ENCODE assay signal across 1 cellular context in genomic region chr10:16436758-16437539, GRCh38.
TF ChIP-seq lines count a peak whose summit lies in the region.

Gene PTER, plus strand, starts transcription at chr10:16437010. Its CDS starts 47,375 bp downstream, at chr10:16484385.

TF ChIP-seq in K562, 482 proteins besides CTCF, POLR2A, EP300 and RAD21 (continued from another document and continues in another):
- no peak for TF ChIP-seq AFF1 (IDR thresholded peaks at IDR 0.05; ENCODE audit: low read depth in 1 of 2, partially characterized antibody in 2 of 2)
- no peak; the same call in 1 of the 2 replicates for TF ChIP-seq DPF2 (IDR thresholded peaks at IDR 0.05)
- TF ChIP-seq ZNF584 (CRISPR knock-in tag; IDR thresholded peaks at IDR 0.05; ENCODE audit: low read depth): no peak
- no peak for TF ChIP-seq XRCC5 (IDR thresholded peaks at IDR 0.05; ENCODE audit: low read depth, low read length)
- TF ChIP-seq ETV5 (CRISPR knock-in tag; IDR thresholded peaks at IDR 0.05; ENCODE audit: low read depth): peak; percentile 81
- TF ChIP-seq HEY1 (CRISPR knock-in tag; IDR thresholded peaks at IDR 0.05; ENCODE audit: borderline replicate concordance): no peak
- TF ChIP-seq HDAC1 (IDR thresholded peaks at IDR 0.05): peak in 1 of 2 experiments; percentile 27; a peak in 2 of 4 replicates
- no peak for TF ChIP-seq U2AF1 (optimal IDR thresholded peaks at IDR 0.05; ENCODE audit: low read depth, low read length)
- TF ChIP-seq VEZF1 (CRISPR knock-in tag; IDR thresholded peaks at IDR 0.05): peak; percentile 25; the same call in 1 of the 2 replicates
- TF ChIP-seq ZBTB33 (CRISPR knock-in tag; IDR thresholded peaks at IDR 0.05): no peak
- peak; percentile 80 for TF ChIP-seq NFIC (IDR thresholded peaks at IDR 0.05)
- TF ChIP-seq MXD1 (CRISPR knock-in tag; IDR thresholded peaks at IDR 0.05; ENCODE audit: borderline replicate concordance, poor library complexity, severe bottlenecking): no peak
- no peak for TF ChIP-seq CUX1 (CRISPR knock-in tag; IDR thresholded peaks at IDR 0.05)
- no peak for TF ChIP-seq TCF7L2 (IDR thresholded peaks at IDR 0.05; ENCODE audit: low read depth, low read length)
- no peak for TF ChIP-seq FOXM1 (IDR thresholded peaks at IDR 0.05; ENCODE audit: low read depth)
- no peak for TF ChIP-seq FOXM1 (CRISPR knock-in tag; IDR thresholded peaks at IDR 0.05; ENCODE audit: low read depth)
- TF ChIP-seq MGA (IDR thresholded peaks at IDR 0.05): peak; percentile 88
- TF ChIP-seq ZBTB5 (IDR thresholded peaks at IDR 0.05): no peak
- no peak for TF ChIP-seq BRCA1 (IDR thresholded peaks at IDR 0.05)
- no peak for TF ChIP-seq BRCA1 (CRISPR knock-in tag; IDR thresholded peaks at IDR 0.05)
- no peak for TF ChIP-seq DLX4 (CRISPR knock-in tag; IDR thresholded peaks at IDR 0.05)
